ENCODE assay signal across 29 cellular contexts in genomic region chr11:111550258-111550657, GRCh38. TPM values are rescaled to one million over a fixed set of nuclear protein-coding genes. Genes with fewer than 3 reads are reported as not detected.
"Had no signal": no experiment of that assay in that cellular context is flagged by ENCODE, and none has a peak within 500 bp of the region (broad histone marks: within the 10 kb centered on the region; RNA-seq: fewer than 3 reads in every experiment).

No MANE protein-coding gene starts in this region.

- H3K4me3 ChIP-seq: adrenal gland, breast epithelium, colonic mucosa, dorsolateral prefrontal cortex, pancreas, right atrium auricular region, upper lobe of left lung had no signal

- H3K36me3 ChIP-seq: adrenal gland, breast epithelium, colonic mucosa, pancreas, right atrium auricular region had no signal

- H3K27me3 Mint-ChIP-seq: activated naive CD8-positive, alpha-beta T cell had no signal

- H3K9me3 Mint-ChIP-seq: central memory CD8-positive, alpha-beta T cell; effector memory CD8-positive, alpha-beta T cell had no signal

- ATAC-seq: activated T-cell treated with anti-CD3 and anti-CD28 coated beads, Interleukin-2, amount 50 U/mL, for 4 hours; effector memory CD8-positive, alpha-beta T cell; esophagus mucosa; left ventricle myocardium superior; pancreas; stimulated activated naive CD8-positive, alpha-beta T cell treated with anti-CD3 and anti-CD28 coated beads, Interleukin-15, Interleukin-2, amounts not matched to agents 100 U/mL and 50 U/mL, for 24 hours had no signal

- H3K4me3 Mint-ChIP-seq: activated naive CD8-positive, alpha-beta T cell; activated T-cell treated with anti-CD3 and anti-CD28 coated beads, Interleukin-2, amount 50 U/mL, for 4 hours; central memory CD8-positive, alpha-beta T cell; effector memory CD8-positive, alpha-beta T cell; nephron had no signal

- H3K4me1 ChIP-seq: adrenal gland, breast epithelium, colonic mucosa, pancreas, right atrium auricular region, upper lobe of left lung had no signal

- H3K27me3 ChIP-seq: adrenal gland, breast epithelium, colonic mucosa, dorsolateral prefrontal cortex, pancreas, right atrium auricular region, upper lobe of left lung had no signal

- H3K27ac ChIP-seq: adrenal gland, breast epithelium, colonic mucosa, pancreas, psoas muscle, right atrium auricular region, upper lobe of left lung had no signal

- H3K27ac Mint-ChIP-seq: activated naive CD8-positive, alpha-beta T cell; activated T-helper 2 cell treated with anti-CD3 and anti-CD28 coated beads, Interferon-gamma antibody, Interleukin-2, Interleukin-4, amounts not matched to agents 10 μg/mL and 5 μg/mL and 100 μg/mL, durations not matched to agents 14 hours and 24 hours and 36 hours; effector memory CD8-positive, alpha-beta T cell had no signal

- H3K4me1 Mint-ChIP-seq: central memory CD8-positive, alpha-beta T cell had no signal

- DNase-seq: activated CD4-positive, alpha-beta T cell treated with anti-CD3 and anti-CD28 coated beads, Interleukin-2, amount 50 U/mL, for 4 hours; activated CD8-positive, alpha-beta memory T cell treated with anti-CD3 and anti-CD28 coated beads for 24 hours; activated CD8-positive, alpha-beta memory T cell treated with anti-CD3 and anti-CD28 coated beads, Interleukin-2, amount 50 U/mL, for 4 hours; activated naive CD4-positive, alpha-beta T cell; activated T-cell treated with anti-CD3 and anti-CD28 coated beads, Interleukin-2, amount 50 U/mL, for 4 hours; adrenal gland; colonic mucosa; dorsolateral prefrontal cortex; effector memory CD8-positive, alpha-beta T cell; hypothalamus; left ventricle myocardium superior; mammary epithelial cell; midbrain; pancreas; psoas muscle; stimulated activated CD4-positive, alpha-beta T cell treated with anti-CD3 and anti-CD28 coated beads, Interleukin-4, amount 100 ng/mL, for 24 hours; stimulated activated naive CD8-positive, alpha-beta T cell treated with anti-CD3 and anti-CD28 coated beads, Interleukin-15, Interleukin-2, amounts not matched to agents 100 U/mL and 50 U/mL, for 24 hours had no signal

RNA-seq across cellular contexts. Expression of gene HOATZ, which starts 35.7 kb away (rescaled TPM):
- total RNA-seq: activated T-cell treated with anti-CD3 and anti-CD28 coated beads, Interleukin-2, amount 50 U/mL, for 4 hours; activated T-helper 2 cell treated with anti-CD3 and anti-CD28 coated beads, Interferon-gamma antibody, Interleukin-2, Interleukin-4, amounts not matched to agents 10 μg/mL and 5 μg/mL and 100 μg/mL, durations not matched to agents 14 hours and 24 hours and 36 hours; adrenal gland; breast epithelium; colonic mucosa; endothelial cell of umbilical vein; esophagus mucosa; frontal cortex; left ventricle myocardium superior; mammary epithelial cell; pancreas; psoas muscle; right atrium auricular region; subcutaneous adipose tissue; T-helper 2 cell treated with Interferon-gamma antibody and Interleukin-4, amounts not matched to agents 100 ng/mL and 5 ng/mL, for 36 hours had no signal
- polyA plus RNA-seq: adrenal gland, endothelial cell of umbilical vein, mammary epithelial cell, pancreas, psoas muscle had no signal

RNA-seq across cellular contexts. Expression of gene BTG4, which starts 38.1 kb away (rescaled TPM):
- total RNA-seq: activated T-helper 2 cell treated with anti-CD3 and anti-CD28 coated beads, Interferon-gamma antibody, Interleukin-2, Interleukin-4, amounts not matched to agents 10 μg/mL and 5 μg/mL and 100 μg/mL, durations not matched to agents 14 hours and 24 hours and 36 hours; adrenal gland; breast epithelium; colonic mucosa; endothelial cell of umbilical vein; esophagus mucosa; frontal cortex; left ventricle myocardium superior; mammary epithelial cell; pancreas; psoas muscle; right atrium auricular region; subcutaneous adipose tissue; T-helper 2 cell treated with Interferon-gamma antibody and Interleukin-4, amounts not matched to agents 100 ng/mL and 5 ng/mL, for 36 hours had no signal
- polyA plus RNA-seq: adrenal gland, endothelial cell of umbilical vein, pancreas, psoas muscle had no signal
